ENCODE assay signal across 21 cellular contexts in genomic region chr3:72830452-72831217, GRCh38. TPM values are rescaled to one million over a fixed set of nuclear protein-coding genes. Genes with fewer than 3 reads are reported as not detected.
DNase-seq lines count a peak whose midpoint lies in the region; ATAC-seq and TF ChIP-seq lines count a peak whose summit lies in the region.
"Had no signal": no experiment of that assay in that cellular context is flagged by ENCODE, and none has a peak within 500 bp of the region (broad histone marks: within the 10 kb centered on the region; RNA-seq: fewer than 3 reads in every experiment).

No MANE protein-coding gene starts in this region.

- H3K4me1 ChIP-seq in ACC112 (ENCODE audit: control insufficient read depth, insufficient read depth, low read length, unreplicated experiment) (peaks cover 17% of the 10 kb centered on the region), breast epithelium (no peaks in the 10 kb centered on the region)
- H3K4me1 ChIP-seq: vagina had no signal

- H3K79me2 ChIP-seq in ACC112 (ENCODE audit: control insufficient read depth, insufficient read depth, low read length, unreplicated experiment), result no peaks in the 10 kb centered on the region

- H3K27ac ChIP-seq in ACC112 (ENCODE audit: low read depth, low read length) (peak overlapping the region; percentile 58), breast epithelium (no peak overlapping the region)
- H3K27ac ChIP-seq: C4-2B, vagina had no signal

- H3K27me3 ChIP-seq in ACC112 (ENCODE audit: insufficient read depth, low read length), result no peaks in the 10 kb centered on the region
- H3K27me3 ChIP-seq in breast epithelium, result no peaks in the 10 kb centered on the region
- H3K27me3 ChIP-seq: MG63, vagina had no signal

- TF ChIP-seq POLR2A in breast epithelium (IDR thresholded peaks at IDR 0.05), result no peak

- no peak overlapping the region for H2AFZ ChIP-seq in ACC112 (ENCODE audit: low read length, unreplicated experiment)

- no peaks in the 10 kb centered on the region for H3K9me3 ChIP-seq in breast epithelium
- H3K9me3 ChIP-seq: HAP-1, MG63, vagina had no signal

- H3K4me3 ChIP-seq in ACC112 (ENCODE audit: low read depth, low read length) (no peak overlapping the region), fibroblast of pulmonary artery (replicated peaks; ENCODE audit: low read depth, low read length) (no peak overlapping the region), breast epithelium (no peak overlapping the region)
- H3K4me3 ChIP-seq: HAP-1, MG63, vagina had no signal

- DNase-seq in fibroblast of pulmonary artery (ENCODE audit: low read depth) (peak; percentile 44), breast epithelium (ENCODE audit: low spot score in 2 of 2) (no peak), SW 1271 (lab: John Stamatoyannopoulos, UW) (no peak)
- DNase-seq in effector CD4-positive, alpha-beta T cell, result no peak
- DNase-seq: activated CD8-positive, alpha-beta memory T cell treated with anti-CD3 and anti-CD28 coated beads, Interleukin-2, amount 50 U/mL, for 48 hours; activated effector memory CD4-positive, alpha-beta T cell treated with Interleukin-2 at 50 U/mL for 16 hours; activated naive CD8-positive, alpha-beta T cell treated with anti-CD3 and anti-CD28 coated beads, Interleukin-2, amount 50 U/mL, for 24 hours; erythroblast; GDM1; MG63; NCI-H2171 treated with DMSO at 0.1 percent for 48 hours; NCI-H748 treated with DMSO at 0.1 percent for 48 hours; nucleus accumbens; SIG-M5; stimulated activated CD4-positive, alpha-beta T cell treated with anti-CD3 and anti-CD28 coated beads, Interleukin-15, amount 100 ng/mL, for 24 hours had no signal

- intact Hi-C loops in breast epithelium (cut with DNase I; ENCODE audit: low total_unique reads), result no loop called here

- TF ChIP-seq CTCF in fibroblast of pulmonary artery (IDR thresholded peaks at IDR 0.05; ENCODE audit: low read length, missing control alignments), result no peak
- no peak for TF ChIP-seq CTCF in breast epithelium (IDR thresholded peaks at IDR 0.05)

- peak; percentile 66; the same call in 2 of the 3 replicates for ATAC-seq in SK-N-SH treated with all-trans-retinoic acid at 6 μM for 48 hours
- ATAC-seq: activated naive CD8-positive, alpha-beta T cell treated with anti-CD3 and anti-CD28 coated beads, Interleukin-2, amount 50 U/mL, for 24 hours had no signal

- H3K36me3 ChIP-seq in ACC112 (ENCODE audit: insufficient read depth, low read length) (peaks cover 5% of the 10 kb centered on the region; the same call in 1 of the 2 replicates), breast epithelium (peaks cover 5% of the 10 kb centered on the region)
- H3K36me3 ChIP-seq: MG63, vagina had no signal

TF ChIP-seq in SK-N-SH treated with all-trans-retinoic acid at 6 μM for 48 hours, 23 proteins besides CTCF, POLR2A, EP300 and RAD21:
- TF ChIP-seq ZC3H10 (CRISPR knock-in tag; IDR thresholded peaks at IDR 0.05) (no peak), PATZ1 (CRISPR knock-in tag; IDR thresholded peaks at IDR 0.05; ENCODE audit: borderline replicate concordance) (no peak)

RNA-seq across cellular contexts. Expression of gene SHQ1, which starts 17.6 kb away (rescaled TPM):
- total RNA-seq in breast epithelium, result 10 to 100 TPM in 2 of 3 donors, 1 to 10 TPM in 1; 9.6 to 19.3 (median 17.4) TPM

RNA-seq across cellular contexts. Expression of gene GXYLT2, which starts 57.2 kb away (rescaled TPM):
- total RNA-seq in breast epithelium, result 10 to 100 TPM in 1 of 3 donors, 1 to 10 TPM in 2; 5.6 to 15.4 (median 7.4) TPM
- total RNA-seq: OCI-LY7 had no signal
